Comparison of ENCODE assay signal across 8 cellular contexts in genomic region chr11:4393209-4394196, GRCh38. TPM values are rescaled to one million over a fixed set of nuclear protein-coding genes. Genes with fewer than 3 reads are reported as not detected.
A peak's percentile ranks its signal among the peaks of the same experiment; 100 is the strongest.
DNase-seq lines count a peak whose midpoint lies in the region; ATAC-seq and TF ChIP-seq lines count a peak whose summit lies in the region.

Gene TRIM21, minus strand, starts transcription at chr11:4393702. Its CDS starts 3,293 bp downstream, at chr11:4390409.

- no peak within 1 kb of the TSS for H3K9ac ChIP-seq in neural cell (ENCODE audit: low read length)

- H3K27me3 ChIP-seq in RWPE2 (ENCODE audit: insufficient read depth, poor library complexity, severe bottlenecking) (no peaks in the 10 kb centered on the region), neural cell (ENCODE audit: insufficient read depth, low read depth, low read length) (no peaks in the 10 kb centered on the region)

- no peaks in the 10 kb centered on the region for H3K9me3 ChIP-seq in RWPE2 (ENCODE audit: severe bottlenecking)
- no peaks in the 10 kb centered on the region for H3K9me3 ChIP-seq in neural cell (ENCODE audit: low read length)

- no peaks in the 10 kb centered on the region for H3K79me2 ChIP-seq in neural cell (replicated peaks; ENCODE audit: insufficient read depth, low read length)

- intact Hi-C loops in activated T-helper 2 cell treated with anti-CD3 and anti-CD28 coated beads, Interferon-gamma antibody, Interleukin-2, Interleukin-4, amounts not matched to agents 10 μg/mL and 5 μg/mL and 100 μg/mL, durations not matched to agents 14 hours and 24 hours and 36 hours (cut with micrococcal nuclease) = loop anchor here (1.0 to 10.0 kb wide), 4 partner anchors 88 to 1839 kb away; partner anchors contain the start of gene FHIP1B

- peak within 1 kb of the TSS; percentile 90 for H3K4me3 Mint-ChIP-seq in activated T-helper 2 cell treated with anti-CD3 and anti-CD28 coated beads, Interferon-gamma antibody, Interleukin-2, Interleukin-4, amounts not matched to agents 10 μg/mL and 5 μg/mL and 100 μg/mL, durations not matched to agents 14 hours and 24 hours and 36 hours (ENCODE audit: low read depth)
- peak within 1 kb of the TSS; percentile 89 to 97 for H3K4me3 Mint-ChIP-seq in stimulated activated naive CD8-positive, alpha-beta T cell treated with anti-CD3 and anti-CD28 coated beads, Interleukin-15, amount 100 ng/mL, for 72 hours

- H3K27me3 Mint-ChIP-seq in activated T-helper 2 cell treated with anti-CD3 and anti-CD28 coated beads, Interferon-gamma antibody, Interleukin-2, Interleukin-4, amounts not matched to agents 10 μg/mL and 5 μg/mL and 100 μg/mL, durations not matched to agents 14 hours and 24 hours and 36 hours (ENCODE audit: low read depth) = no peaks in the 10 kb centered on the region
- H3K27me3 Mint-ChIP-seq in stimulated activated naive CD8-positive, alpha-beta T cell treated with anti-CD3 and anti-CD28 coated beads, Interleukin-15, amount 100 ng/mL, for 72 hours = no peaks in the 10 kb centered on the region

- H3K27ac Mint-ChIP-seq in activated T-helper 2 cell treated with anti-CD3 and anti-CD28 coated beads, Interferon-gamma antibody, Interleukin-2, Interleukin-4, amounts not matched to agents 10 μg/mL and 5 μg/mL and 100 μg/mL, durations not matched to agents 14 hours and 24 hours and 36 hours = peak within 1 kb of the TSS; percentile 85
- H3K27ac Mint-ChIP-seq in stimulated activated naive CD8-positive, alpha-beta T cell treated with anti-CD3 and anti-CD28 coated beads, Interleukin-15, amount 100 ng/mL, for 72 hours = peak within 1 kb of the TSS; percentile 98 to 99

- DNase-seq in Caki2 (ENCODE audit: low read depth) (peak; percentile 87), GM20000 (ENCODE audit: low spot score) (peak; percentile 82), HT-29 (ENCODE audit: low spot score) (peak; percentile 89), RWPE2 (ENCODE audit: low spot score) (peak; percentile 75), fibroblast of the conjunctiva (ENCODE audit: low read depth) (peak; percentile 71)
- peak; percentile 87 for DNase-seq in activated T-helper 2 cell treated with anti-CD3 and anti-CD28 coated beads, Interferon-gamma antibody, Interleukin-2, Interleukin-4, amounts not matched to agents 10 μg/mL and 5 μg/mL and 100 μg/mL, durations not matched to agents 14 hours and 24 hours and 36 hours (ENCODE audit: low spot score)
- DNase-seq in stimulated activated naive CD8-positive, alpha-beta T cell treated with anti-CD3 and anti-CD28 coated beads, Interleukin-15, amount 100 ng/mL, for 72 hours = peak; percentile 79 to 89

- H3K9me3 Mint-ChIP-seq in activated T-helper 2 cell treated with anti-CD3 and anti-CD28 coated beads, Interferon-gamma antibody, Interleukin-2, Interleukin-4, amounts not matched to agents 10 μg/mL and 5 μg/mL and 100 μg/mL, durations not matched to agents 14 hours and 24 hours and 36 hours = peaks cover 10% of the 10 kb centered on the region
- H3K9me3 Mint-ChIP-seq in stimulated activated naive CD8-positive, alpha-beta T cell treated with anti-CD3 and anti-CD28 coated beads, Interleukin-15, amount 100 ng/mL, for 72 hours = peaks cover 7 to 8% of the 10 kb centered on the region in 2 donors

- no peaks in the 10 kb centered on the region for H3F3A ChIP-seq in neural cell (ENCODE audit: insufficient read depth, low read length, poor library complexity, severe bottlenecking)

- in situ Hi-C loops in Caki2 (cut with HindIII; ENCODE audit: low pct_unique_long_range_greater_than_20kb, low sequenced_read_pairs) = no loop called here

- H4K20me1 ChIP-seq in neural cell (ENCODE audit: insufficient read depth) = no peaks in the 10 kb centered on the region

- H3K9me2 ChIP-seq in neural cell (ENCODE audit: insufficient read depth, low read length) = no peaks in the 10 kb centered on the region

- no peak within 1 kb of the TSS for H2AFZ ChIP-seq in neural cell (ENCODE audit: low read depth, low read length)

- no peak for TF ChIP-seq RAD21 in neural cell (conservative IDR thresholded peaks at IDR 0.05)

- peaks cover 25% of the 10 kb centered on the region for H3K4me1 Mint-ChIP-seq in activated T-helper 2 cell treated with anti-CD3 and anti-CD28 coated beads, Interferon-gamma antibody, Interleukin-2, Interleukin-4, amounts not matched to agents 10 μg/mL and 5 μg/mL and 100 μg/mL, durations not matched to agents 14 hours and 24 hours and 36 hours (ENCODE audit: low read depth)
- H3K4me1 Mint-ChIP-seq in stimulated activated naive CD8-positive, alpha-beta T cell treated with anti-CD3 and anti-CD28 coated beads, Interleukin-15, amount 100 ng/mL, for 72 hours = peaks cover 47% of the 10 kb centered on the region

- H3K4me3 ChIP-seq in RWPE2 (ENCODE audit: severe bottlenecking) = peak within 1 kb of the TSS; percentile 69
- H3K4me3 ChIP-seq in neural cell (ENCODE audit: low read length) = peak within 1 kb of the TSS; percentile 57

- H3K27ac ChIP-seq in RWPE2 (ENCODE audit: poor library complexity, severe bottlenecking) (no peak within 1 kb of the TSS), neural cell (ENCODE audit: low read length) (no peak within 1 kb of the TSS)

- H3K4me2 ChIP-seq in neural cell (ENCODE audit: low read length) = no peak within 1 kb of the TSS

- H3K36me3 Mint-ChIP-seq in activated T-helper 2 cell treated with anti-CD3 and anti-CD28 coated beads, Interferon-gamma antibody, Interleukin-2, Interleukin-4, amounts not matched to agents 10 μg/mL and 5 μg/mL and 100 μg/mL, durations not matched to agents 14 hours and 24 hours and 36 hours (ENCODE audit: low read depth) = peaks cover 41% of the 10 kb centered on the region

- TF ChIP-seq EP300 in neural cell (conservative IDR thresholded peaks at IDR 0.05; ENCODE audit: poor library complexity, severe bottlenecking) = no peak

- ATAC-seq in RWPE2 (ENCODE audit: low read depth) = peak; percentile 100
- peak; percentile 98 for ATAC-seq in stimulated activated naive CD8-positive, alpha-beta T cell treated with anti-CD3 and anti-CD28 coated beads, Interleukin-15, amount 100 ng/mL, for 72 hours

- no peak for TF ChIP-seq CTCF in GM20000 (IDR thresholded peaks at IDR 0.05; ENCODE audit: extremely low read depth, missing control alignments)
- TF ChIP-seq CTCF in RWPE2 (IDR thresholded peaks at IDR 0.05; ENCODE audit: poor library complexity, severe bottlenecking) = no peak
- TF ChIP-seq CTCF in neural cell (IDR thresholded peaks at IDR 0.05; ENCODE audit: poor library complexity, severe bottlenecking) = no peak

- H3K36me3 ChIP-seq in RWPE2 (ENCODE audit: low read depth) (peaks cover 25% of the 10 kb centered on the region), neural cell (ENCODE audit: insufficient read depth, low read length) (no peaks in the 10 kb centered on the region)

- H3K4me1 ChIP-seq in RWPE2 (ENCODE audit: insufficient read depth, poor library complexity, severe bottlenecking) = peaks cover 6% of the 10 kb centered on the region

TF ChIP-seq in neural cell, 6 proteins besides CTCF, POLR2A, EP300 and RAD21:
- TF ChIP-seq REST (IDR thresholded peaks at IDR 0.05; ENCODE audit: borderline replicate concordance) (no peak), SMC3 (conservative IDR thresholded peaks at IDR 0.05; ENCODE audit: poor library complexity) (no peak), POLR2AphosphoS5 (IDR thresholded peaks at IDR 0.05) (no peak), EZH2 (IDR thresholded peaks at IDR 0.05; ENCODE audit: borderline replicate concordance, insufficient read depth, low read length, poor library complexity, severe bottlenecking) (no peak), TAF1 (IDR thresholded peaks at IDR 0.05; ENCODE audit: low read depth) (no peak), MXI1 (conservative IDR thresholded peaks at IDR 0.05; ENCODE audit: poor library complexity, severe bottlenecking) (no peak)

RNA-seq across cellular contexts. Expression of gene TRIM21, which starts in this region (rescaled TPM):
- 22.1 and 26.9 TPM in 2 replicates for total RNA-seq in Caki2 (2014; rRNA removed; shearing (Covaris generic); ENCODE audit: low replicate concordance)
- 13.1 and 14.7 TPM in 2 replicates for total RNA-seq in HT-29 (2014; rRNA removed; shearing (Covaris generic))
- 31.9 and 34.9 TPM in 2 replicates for total RNA-seq in activated T-helper 2 cell treated with anti-CD3 and anti-CD28 coated beads, Interferon-gamma antibody, Interleukin-2, Interleukin-4, amounts not matched to agents 10 μg/mL and 5 μg/mL and 100 μg/mL, durations not matched to agents 14 hours and 24 hours and 36 hours
- polyA plus RNA-seq in neural cell = 0.11 TPM in 1 of 2 replicates, not detected in the other
- polyA minus RNA-seq in neural cell = 0.49 TPM in 1 of 2 replicates, not detected in the other
